29 cellular contexts compared by ENCODE assay signal in genomic region chr4:78441786-78442185, GRCh38.
"Had no signal": no experiment of that assay in that cellular context is flagged by ENCODE, and none has a peak within 500 bp of the region (broad histone marks: within the 10 kb centered on the region; RNA-seq: fewer than 3 reads in every experiment).

No MANE protein-coding gene starts in this region.

- H3K9me3 Mint-ChIP-seq: activated B cell treated with CpG ODN at 0.5 μM for 24 hours; activated T-cell treated with anti-CD3 and anti-CD28 coated beads, Interleukin-2, amount 50 U/mL, for 4 hours; activated T-helper 2 cell treated with anti-CD3 and anti-CD28 coated beads, Interferon-gamma antibody, Interleukin-2, Interleukin-4, amounts not matched to agents 10 μg/mL and 5 μg/mL and 100 μg/mL, durations not matched to agents 14 hours and 24 hours and 36 hours; effector memory CD8-positive, alpha-beta T cell; nephron; stimulated activated memory B cell treated with anti-CD40 and anti-IgM and Interleukin-4, amounts not matched to agents 10 μg/mL and 1 μg/mL and 100 μg/mL, for 72 hours had no signal

- H3K27ac ChIP-seq: adrenal gland, ascending aorta, brain microvascular endothelial cell, esophagus squamous epithelium, gastrocnemius medialis, heart left ventricle, parathyroid adenoma, right lobe of liver, stomach, suprapubic skin, tibial nerve had no signal

- H3K27me3 Mint-ChIP-seq: activated CD4-positive, alpha-beta T cell treated with anti-CD3 and anti-CD28 coated beads for 36 hours; effector memory CD8-positive, alpha-beta T cell had no signal

- H3K4me3 Mint-ChIP-seq: activated B cell treated with CpG ODN at 0.5 μM for 24 hours; activated CD4-positive, alpha-beta T cell treated with anti-CD3 and anti-CD28 coated beads for 36 hours; activated naive CD8-positive, alpha-beta T cell; activated T-cell treated with anti-CD3 and anti-CD28 coated beads, Interleukin-2, amount 50 U/mL, for 4 hours; effector memory CD8-positive, alpha-beta T cell; nephron; stimulated activated memory B cell treated with anti-CD40 and anti-IgM and Interleukin-4, amounts not matched to agents 10 μg/mL and 1 μg/mL and 100 μg/mL, for 72 hours had no signal

- H3K79me2 ChIP-seq: parathyroid adenoma had no signal

- H3K4me3 ChIP-seq: adrenal gland, ascending aorta, esophagus squamous epithelium, gastrocnemius medialis, heart left ventricle, right lobe of liver, stomach, suprapubic skin, tibial nerve had no signal

- H3K27me3 ChIP-seq: adrenal gland, ascending aorta, brain microvascular endothelial cell, esophagus squamous epithelium, gastrocnemius medialis, heart left ventricle, right lobe of liver, stomach, suprapubic skin, tibial nerve had no signal

- ATAC-seq: activated CD4-positive, alpha-beta T cell treated with anti-CD3 and anti-CD28 coated beads for 36 hours; activated T-cell treated with anti-CD3 and anti-CD28 coated beads, Interleukin-2, amount 50 U/mL, for 4 hours; effector memory CD8-positive, alpha-beta T cell; gastrocnemius medialis; heart left ventricle; left cardiac atrium; right lobe of liver; stimulated activated memory B cell treated with anti-CD40 and anti-IgM and Interleukin-4, amounts not matched to agents 10 μg/mL and 1 μg/mL and 100 μg/mL, for 72 hours had no signal

- H3K9ac ChIP-seq: parathyroid adenoma had no signal

- H3K36me3 ChIP-seq: adrenal gland, ascending aorta, brain microvascular endothelial cell, esophagus squamous epithelium, gastrocnemius medialis, heart left ventricle, right lobe of liver, stomach, suprapubic skin, tibial nerve had no signal

- H3K9me3 ChIP-seq: adrenal gland, ascending aorta, esophagus squamous epithelium, gastrocnemius medialis, heart left ventricle, right lobe of liver, stomach, suprapubic skin, tibial nerve had no signal

- H2AFZ ChIP-seq: parathyroid adenoma had no signal

- H3K4me1 ChIP-seq: adrenal gland, ascending aorta, esophagus squamous epithelium, gastrocnemius medialis, heart left ventricle, parathyroid adenoma, right lobe of liver, stomach, suprapubic skin had no signal

- H3K36me3 Mint-ChIP-seq: activated naive CD8-positive, alpha-beta T cell; stimulated activated memory B cell treated with anti-CD40 and anti-IgM and Interleukin-4, amounts not matched to agents 10 μg/mL and 1 μg/mL and 100 μg/mL, for 72 hours had no signal

- DNase-seq: activated B cell treated with CpG ODN at 0.5 μM for 24 hours; activated CD4-positive, alpha-beta T cell treated with anti-CD3 and anti-CD28 coated beads for 36 hours; activated CD4-positive, alpha-beta T cell treated with anti-CD3 and anti-CD28 coated beads, Interleukin-2, amount 50 U/mL, for 48 hours; activated CD8-positive, alpha-beta memory T cell treated with anti-CD3 and anti-CD28 coated beads, Interleukin-2, amount 50 U/mL, for 48 hours; activated naive CD4-positive, alpha-beta T cell; activated T-cell treated with anti-CD3 and anti-CD28 coated beads, Interleukin-2, amount 50 U/mL, for 4 hours; adrenal gland; brain microvascular endothelial cell; caudate nucleus; effector memory CD8-positive, alpha-beta T cell; esophagus squamous epithelium; gastrocnemius medialis; heart left ventricle; islet precursor cell; left cardiac atrium; nucleus accumbens; right lobe of liver; small intestine; stimulated activated CD4-positive, alpha-beta T cell treated with anti-CD3 and anti-CD28 coated beads, Interleukin-2, amount 100 ng/mL, for 24 hours; stomach; T-helper 9 cell had no signal

- H3K27ac Mint-ChIP-seq: activated B cell treated with CpG ODN at 0.5 μM for 24 hours; activated CD4-positive, alpha-beta T cell treated with anti-CD3 and anti-CD28 coated beads for 36 hours; activated naive CD8-positive, alpha-beta T cell; activated T-helper 2 cell treated with anti-CD3 and anti-CD28 coated beads, Interferon-gamma antibody, Interleukin-2, Interleukin-4, amounts not matched to agents 10 μg/mL and 5 μg/mL and 100 μg/mL, durations not matched to agents 14 hours and 24 hours and 36 hours; effector memory CD8-positive, alpha-beta T cell; nephron; stimulated activated memory B cell treated with anti-CD40 and anti-IgM and Interleukin-4, amounts not matched to agents 10 μg/mL and 1 μg/mL and 100 μg/mL, for 72 hours had no signal

- H3K4me1 Mint-ChIP-seq: activated B cell treated with CpG ODN at 0.5 μM for 24 hours; activated CD4-positive, alpha-beta T cell treated with anti-CD3 and anti-CD28 coated beads for 36 hours; nephron; stimulated activated memory B cell treated with anti-CD40 and anti-IgM and Interleukin-4, amounts not matched to agents 10 μg/mL and 1 μg/mL and 100 μg/mL, for 72 hours had no signal
